9 cellular contexts compared by ENCODE assay signal in the genomic region with DNA sequence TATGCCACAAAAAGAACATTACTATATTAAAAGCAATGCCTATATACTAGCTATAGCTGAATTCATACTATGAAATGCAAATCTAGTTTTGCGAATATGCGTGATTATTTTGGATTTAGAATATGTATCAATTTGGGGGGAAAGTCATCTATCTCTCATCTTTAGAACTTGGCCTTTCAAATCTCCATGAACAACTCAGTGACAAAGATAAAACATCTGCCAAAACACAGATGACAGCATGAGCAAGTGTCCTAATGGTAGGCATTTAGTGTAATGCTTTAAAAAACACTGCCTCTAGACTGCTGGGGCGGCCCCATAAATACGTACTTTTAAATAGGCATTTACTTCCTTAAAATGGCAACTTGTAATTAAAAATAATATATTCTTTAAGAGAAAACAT. TPM values are rescaled to one million over a fixed set of nuclear protein-coding genes. Genes with fewer than 3 reads are reported as not detected.
DNase-seq lines count a peak whose midpoint lies in the region; ATAC-seq and TF ChIP-seq lines count a peak whose summit lies in the region.
"Had no signal": no experiment of that assay in that cellular context is flagged by ENCODE, and none has a peak within 500 bp of the region (broad histone marks: within the 10 kb centered on the region; RNA-seq: fewer than 3 reads in every experiment).

No MANE protein-coding gene starts in this region.

- H3K9ac ChIP-seq in OCI-LY1 (ENCODE audit: low read length): peak overlapping the region; percentile 91

- H3K36me3 ChIP-seq in OCI-LY1 (ENCODE audit: insufficient read depth, low read length): peaks cover 16% of the 10 kb centered on the region; the same call in 1 of the 2 replicates
- H3K36me3 ChIP-seq in brain microvascular endothelial cell (replicated peaks): no peaks in the 10 kb centered on the region

- H3K27ac ChIP-seq in OCI-LY1 (ENCODE audit: low read depth, low read length, poor library complexity, severe bottlenecking) (peak overlapping the region; percentile 33), foreskin keratinocyte (peak overlapping the region; percentile 87), brain microvascular endothelial cell (no peak overlapping the region)

- H3K9me2 ChIP-seq in OCI-LY1 (ENCODE audit: low read depth, low read length): no peaks in the 10 kb centered on the region

- H3K27me3 ChIP-seq in OCI-LY1 (ENCODE audit: insufficient read depth, low read length) (no peaks in the 10 kb centered on the region), foreskin keratinocyte (no peaks in the 10 kb centered on the region), brain microvascular endothelial cell (replicated peaks) (no peaks in the 10 kb centered on the region)

- H3K79me2 ChIP-seq in OCI-LY1 (ENCODE audit: insufficient read depth, low read length): peaks cover 73% of the 10 kb centered on the region

- H3K9me3 Mint-ChIP-seq in T-helper 1 cell treated with Interleukin-12 subunit alpha and Interleukin-12 subunit beta and Interleukin-4 antibody, amounts not matched to agents 30 μg/mL and 1 μg/mL, for 36 hours: peaks cover 4% of the 10 kb centered on the region
- peaks cover 2 to 3% of the 10 kb centered on the region in 2 donors for H3K9me3 Mint-ChIP-seq in stimulated activated naive B cell treated with anti-CD40 and anti-IgM and Interleukin-4, amounts not matched to agents 10 μg/mL and 1 μg/mL and 100 μg/mL, for 72 hours

- no peak overlapping the region for H3K27ac Mint-ChIP-seq in T-helper 1 cell treated with Interleukin-12 subunit alpha and Interleukin-12 subunit beta and Interleukin-4 antibody, amounts not matched to agents 30 μg/mL and 1 μg/mL, for 36 hours
- H3K27ac Mint-ChIP-seq in stimulated activated naive B cell treated with anti-CD40 and anti-IgM and Interleukin-4, amounts not matched to agents 10 μg/mL and 1 μg/mL and 100 μg/mL, for 72 hours: no peak overlapping the region

- H3K9me3 ChIP-seq in OCI-LY1 (ENCODE audit: low read length): no peaks in the 10 kb centered on the region

- no peak overlapping the region for H2AFZ ChIP-seq in OCI-LY1 (ENCODE audit: low read length)

- H4K20me1 ChIP-seq in OCI-LY1 (ENCODE audit: insufficient read depth, low read length): no peaks in the 10 kb centered on the region

- peaks cover 10% of the 10 kb centered on the region for H3K36me3 Mint-ChIP-seq in T-helper 1 cell treated with Interleukin-12 subunit alpha and Interleukin-12 subunit beta and Interleukin-4 antibody, amounts not matched to agents 30 μg/mL and 1 μg/mL, for 36 hours (ENCODE audit: low read depth)
- peaks cover 9 to 15% of the 10 kb centered on the region in 2 donors for H3K36me3 Mint-ChIP-seq in stimulated activated naive B cell treated with anti-CD40 and anti-IgM and Interleukin-4, amounts not matched to agents 10 μg/mL and 1 μg/mL and 100 μg/mL, for 72 hours

- CTCF ChIA-PET in GM10248 (lab: Yijun Ruan, JAX): interaction anchor here (1.0 to 1.1 kb wide), 2 partner anchors 9 to 39 kb away, joined by 3 read pairs; no protein-coding TSS in a partner anchor

- H3K4me1 ChIP-seq in OCI-LY1 (ENCODE audit: insufficient read depth, low read length, severe bottlenecking): peaks cover 46% of the 10 kb centered on the region
- H3K4me1 ChIP-seq in foreskin keratinocyte: peaks cover 11% of the 10 kb centered on the region

- no peak for ATAC-seq in foreskin keratinocyte
- no peak for ATAC-seq in stimulated activated naive B cell treated with anti-CD40 and anti-IgM and Interleukin-4, amounts not matched to agents 10 μg/mL and 1 μg/mL and 100 μg/mL, for 72 hours (replicated peaks)

- peak overlapping the region; percentile 59 for H3K4me3 Mint-ChIP-seq in T-helper 1 cell treated with Interleukin-12 subunit alpha and Interleukin-12 subunit beta and Interleukin-4 antibody, amounts not matched to agents 30 μg/mL and 1 μg/mL, for 36 hours
- peak overlapping the region; percentile 31 to 46 for H3K4me3 Mint-ChIP-seq in stimulated activated naive B cell treated with anti-CD40 and anti-IgM and Interleukin-4, amounts not matched to agents 10 μg/mL and 1 μg/mL and 100 μg/mL, for 72 hours

- no peaks in the 10 kb centered on the region for H3F3A ChIP-seq in OCI-LY1 (ENCODE audit: insufficient read depth, low read length)

- H3K4me3 ChIP-seq in OCI-LY1 (ENCODE audit: low read depth, low read length, poor library complexity, severe bottlenecking) (peak overlapping the region; percentile 92), brain microvascular endothelial cell (ENCODE audit: low read depth, low read length) (no peak overlapping the region)

- H3K4me1 Mint-ChIP-seq in T-helper 1 cell treated with Interleukin-12 subunit alpha and Interleukin-12 subunit beta and Interleukin-4 antibody, amounts not matched to agents 30 μg/mL and 1 μg/mL, for 36 hours (ENCODE audit: low read depth): peaks cover 14% of the 10 kb centered on the region
- peaks cover 19 to 25% of the 10 kb centered on the region in 2 donors for H3K4me1 Mint-ChIP-seq in stimulated activated naive B cell treated with anti-CD40 and anti-IgM and Interleukin-4, amounts not matched to agents 10 μg/mL and 1 μg/mL and 100 μg/mL, for 72 hours

- DNase-seq in T-helper 1 cell (no peak), foreskin keratinocyte (no peak), brain microvascular endothelial cell (no peak), GM10248 (ENCODE audit: extremely low spot score) (no peak)
- no peak for DNase-seq in stimulated activated naive B cell treated with anti-CD40 and anti-IgM and Interleukin-4, amounts not matched to agents 10 μg/mL and 1 μg/mL and 100 μg/mL, for 72 hours
- DNase-seq in central memory CD4-positive, alpha-beta T cell: no peak
- DNase-seq: occipital lobe had no signal

- in situ Hi-C loops in brain microvascular endothelial cell (cut with HindIII; ENCODE audit: low pct_ligation_motif_present, low sequenced_read_pairs): no loop called here

- no peak for TF ChIP-seq CTCF in OCI-LY1 (IDR thresholded peaks at IDR 0.05; ENCODE audit: low read length)
- TF ChIP-seq CTCF in foreskin keratinocyte (conservative IDR thresholded peaks at IDR 0.05): no peak
- no peak for TF ChIP-seq CTCF in brain microvascular endothelial cell (IDR thresholded peaks at IDR 0.05; ENCODE audit: low read depth, low read length, missing control alignments)
- no peak for TF ChIP-seq CTCF in GM10248 (IDR thresholded peaks at IDR 0.05; ENCODE audit: control extremely low read depth, extremely low read depth, low read depth, missing control alignments)

- H3K4me2 ChIP-seq in OCI-LY1 (ENCODE audit: low read length): peak overlapping the region; percentile 89

- POLR2A ChIA-PET in GM10248 (lab: Yijun Ruan, JAX): no interaction called here

- H3K27me3 Mint-ChIP-seq in T-helper 1 cell treated with Interleukin-12 subunit alpha and Interleukin-12 subunit beta and Interleukin-4 antibody, amounts not matched to agents 30 μg/mL and 1 μg/mL, for 36 hours (ENCODE audit: low read depth): peaks cover 15% of the 10 kb centered on the region
- H3K27me3 Mint-ChIP-seq in stimulated activated naive B cell treated with anti-CD40 and anti-IgM and Interleukin-4, amounts not matched to agents 10 μg/mL and 1 μg/mL and 100 μg/mL, for 72 hours: no peaks in the 10 kb centered on the region

RNA-seq across cellular contexts. Expression of a gene that starts 2.7 kb away (rescaled TPM):
- 99.6 and 110 TPM in 2 replicates for total RNA-seq in foreskin keratinocyte
- 93.9 and 94.1 TPM in 2 replicates for polyA plus RNA-seq in foreskin keratinocyte
